Comparison of ENCODE assay signal across 1 cellular context in genomic region chr1:26111530-26112406, GRCh38.
TF ChIP-seq lines count a peak whose summit lies in the region.

TSS of gene PDIK1L (plus strand) at chr1:26111824. CDS start at chr1:26114309, 2,485 bp downstream.

TF ChIP-seq in HEK293, 187 proteins besides CTCF, POLR2A, EP300 and RAD21 (continued from another document and continues in another):
- no peak for TF ChIP-seq AEBP2 (tag by site-specific recombination; IDR thresholded peaks at IDR 0.05; ENCODE audit: borderline replicate concordance)
- TF ChIP-seq ZNF148 (tag by site-specific recombination; IDR thresholded peaks at IDR 0.05; ENCODE audit: borderline replicate concordance): no peak
- TF ChIP-seq SETDB1 (IDR thresholded peaks at IDR 0.05; ENCODE audit: insufficient read length, low read length): no peak
- no peak for TF ChIP-seq ZNF354C (tag by site-specific recombination; IDR thresholded peaks at IDR 0.05; ENCODE audit: borderline replicate concordance, low read depth)
- peak; percentile 74 for TF ChIP-seq SP2 (tag by site-specific recombination; IDR thresholded peaks at IDR 0.05)
- no peak for TF ChIP-seq ZNF585B (tag by site-specific recombination; IDR thresholded peaks at IDR 0.05)
- no peak for TF ChIP-seq ZNF791 (tag by site-specific recombination; IDR thresholded peaks at IDR 0.05)
- TF ChIP-seq ZNF157 (tag by site-specific recombination; IDR thresholded peaks at IDR 0.05): no peak
- no peak for TF ChIP-seq ZNF521 (tag by site-specific recombination; IDR thresholded peaks at IDR 0.05)
- TF ChIP-seq ZNF561 (tag by site-specific recombination; IDR thresholded peaks at IDR 0.05; ENCODE audit: borderline replicate concordance): no peak
- TF ChIP-seq ZNF211 (tag by site-specific recombination; IDR thresholded peaks at IDR 0.05; ENCODE audit: low read depth): no peak
- TF ChIP-seq KLF17 (tag by site-specific recombination; IDR thresholded peaks at IDR 0.05): peak; percentile 73; the same call in 1 of the 2 replicates
- peak; percentile 74 for TF ChIP-seq ZNF341 (tag by site-specific recombination; IDR thresholded peaks at IDR 0.05; ENCODE audit: low read depth)
- no peak for TF ChIP-seq GLI2 (tag by site-specific recombination; IDR thresholded peaks at IDR 0.05; ENCODE audit: borderline replicate concordance, low read depth)
- no peak for TF ChIP-seq ZNF488 (tag by site-specific recombination; IDR thresholded peaks at IDR 0.05)
- TF ChIP-seq ZNF335 (tag by site-specific recombination; conservative IDR thresholded peaks at IDR 0.05): peak; percentile 96
- TF ChIP-seq SALL2 (tag by site-specific recombination; IDR thresholded peaks at IDR 0.05; ENCODE audit: borderline replicate concordance): no peak
- TF ChIP-seq ZBTB48 (tag by site-specific recombination; IDR thresholded peaks at IDR 0.05): 0 out of 2 replicates have a peak, but pooled peaks have one; percentile 28
- 0 out of 2 replicates have a peak, but pooled peaks have one; percentile 69 for TF ChIP-seq GLI4 (tag by site-specific recombination; IDR thresholded peaks at IDR 0.05)
- TF ChIP-seq ZNF311 (tag by site-specific recombination; IDR thresholded peaks at IDR 0.05; ENCODE audit: borderline replicate concordance): no peak
- no peak for TF ChIP-seq ZSCAN18 (tag by site-specific recombination; IDR thresholded peaks at IDR 0.05)
- peak; percentile 77; the same call in 1 of the 2 replicates for TF ChIP-seq REPIN1 (tag by site-specific recombination; IDR thresholded peaks at IDR 0.05; ENCODE audit: low read depth)
- no peak for TF ChIP-seq ZNF169 (tag by site-specific recombination; IDR thresholded peaks at IDR 0.05)
- peak; percentile 94 for TF ChIP-seq YY2 (tag by site-specific recombination; IDR thresholded peaks at IDR 0.05)
- TF ChIP-seq ZNF692 (tag by site-specific recombination; IDR thresholded peaks at IDR 0.05): peak; percentile 75; the same call in 1 of the 2 replicates
- no peak for TF ChIP-seq ZNF18 (tag by site-specific recombination; IDR thresholded peaks at IDR 0.05)
- TF ChIP-seq ZNF549 (tag by site-specific recombination; IDR thresholded peaks at IDR 0.05): peak; percentile 85
- TF ChIP-seq ELK4 (IDR thresholded peaks at IDR 0.05; ENCODE audit: borderline replicate concordance, low read depth, low read length): no peak
- no peak for TF ChIP-seq ZBTB21 (tag by site-specific recombination; IDR thresholded peaks at IDR 0.05)
- no peak for TF ChIP-seq ZNF704 (tag by site-specific recombination; IDR thresholded peaks at IDR 0.05)
- no peak for TF ChIP-seq ZNF112 (tag by site-specific recombination; IDR thresholded peaks at IDR 0.05)
- TF ChIP-seq ZNF2 (tag by site-specific recombination; IDR thresholded peaks at IDR 0.05): peak; percentile 62; the same call in 1 of the 2 replicates
- peak; percentile 100 for TF ChIP-seq KLF10 (tag by site-specific recombination; IDR thresholded peaks at IDR 0.05)
- no peak for TF ChIP-seq ZNF274 (IDR thresholded peaks at IDR 0.05; ENCODE audit: low read length)
- no peak for TF ChIP-seq ZNF274 (tag by site-specific recombination; IDR thresholded peaks at IDR 0.05; ENCODE audit: borderline replicate concordance)
- peak; percentile 85 for TF ChIP-seq ZXDB (tag by site-specific recombination; IDR thresholded peaks at IDR 0.05)
- no peak for TF ChIP-seq FEZF1 (tag by site-specific recombination; IDR thresholded peaks at IDR 0.05)
- TF ChIP-seq ZSCAN16 (tag by site-specific recombination; IDR thresholded peaks at IDR 0.05): no peak
- no peak for TF ChIP-seq MEIS1 (CRISPR knock-in tag; IDR thresholded peaks at IDR 0.05; ENCODE audit: borderline replicate concordance)
- TF ChIP-seq ZNF202 (tag by site-specific recombination; IDR thresholded peaks at IDR 0.05; ENCODE audit: borderline replicate concordance): no peak
- no peak for TF ChIP-seq ZNF133 (tag by site-specific recombination; IDR thresholded peaks at IDR 0.05)
- no peak for TF ChIP-seq MYNN (tag by site-specific recombination; IDR thresholded peaks at IDR 0.05; ENCODE audit: borderline replicate concordance)
- TF ChIP-seq ZBTB11 (tag by site-specific recombination; conservative IDR thresholded peaks at IDR 0.05; ENCODE audit: low read depth): no peak
- TF ChIP-seq ZNF146 (tag by site-specific recombination; IDR thresholded peaks at IDR 0.05): 0 out of 2 replicates have a peak, but pooled peaks have one; percentile 35
- peak; percentile 16; the same call in 1 of the 2 replicates for TF ChIP-seq BCL11A (tag by site-specific recombination; IDR thresholded peaks at IDR 0.05; ENCODE audit: low read depth)
- 0 out of 2 replicates have a peak, but pooled peaks have one; percentile 59 for TF ChIP-seq BCL11B (tag by site-specific recombination; IDR thresholded peaks at IDR 0.05; ENCODE audit: low read depth)
- TF ChIP-seq ZNF175 (tag by site-specific recombination; IDR thresholded peaks at IDR 0.05): no peak
- peak; percentile 43; the same call in 1 of the 2 replicates for TF ChIP-seq WT1 (tag by site-specific recombination; IDR thresholded peaks at IDR 0.05)
